ENCODE assay signal across 8 cellular contexts in genomic region chr17:17416400-17417360, GRCh38.
DNase-seq lines count a peak whose midpoint lies in the region; TF ChIP-seq lines count a peak whose summit lies in the region.

No MANE protein-coding gene starts in this region.

- H3K36me3 Mint-ChIP-seq in nephron progenitor cell (ENCODE audit: low read depth), result no peaks in the 10 kb centered on the region

- H3K9ac ChIP-seq in skeletal muscle satellite cell (ENCODE audit: low read depth, low read length) (peak overlapping the region; percentile 76), trophoblast cell (ENCODE audit: low read length) (no peak overlapping the region)

- DNase-seq in activated CD4-positive, alpha-beta T cell treated with anti-CD3 and anti-CD28 coated beads, Interleukin-2, amount 50 U/mL, for 48 hours, result peak; percentile 15 to 25
- DNase-seq in glomerular visceral epithelial cell (ENCODE audit: extremely low spot score) (peak; percentile 14), nephron progenitor cell (no peak), GM20000 (ENCODE audit: low spot score) (no peak), trophoblast cell (no peak)

- H3K27ac Mint-ChIP-seq in nephron progenitor cell, result no peak overlapping the region

- WGBS in trophoblast cell (ENCODE audit: extremely low coverage, insufficient coverage, insufficient read length), result no CpG with 5 or more reads among the region's 16 CpGs

- H3K27me3 Mint-ChIP-seq in nephron progenitor cell (ENCODE audit: low read depth, poor library complexity), result peaks cover 16% of the 10 kb centered on the region

- H3K79me2 ChIP-seq in ACC112 (ENCODE audit: control insufficient read depth, insufficient read depth, low read length, unreplicated experiment), result no peaks in the 10 kb centered on the region
- no peaks in the 10 kb centered on the region for H3K79me2 ChIP-seq in trophoblast cell (ENCODE audit: control insufficient read depth, insufficient read depth, low read length, poor library complexity)

- peak overlapping the region; percentile 19 for H2AFZ ChIP-seq in ACC112 (ENCODE audit: low read length, unreplicated experiment)
- no peak overlapping the region for H2AFZ ChIP-seq in trophoblast cell (ENCODE audit: insufficient read depth, low read length, poor library complexity)

- no peak overlapping the region for H3K4ac ChIP-seq in trophoblast cell (ENCODE audit: low read depth, low read length)

- no peaks in the 10 kb centered on the region for H3K9me3 ChIP-seq in KOPT-K1 (ENCODE audit: insufficient read depth, low read length, poor library complexity, severe bottlenecking)
- no peaks in the 10 kb centered on the region for H3K9me3 ChIP-seq in skeletal muscle satellite cell (replicated peaks; ENCODE audit: low read length)
- peaks cover 4% of the 10 kb centered on the region for H3K9me3 ChIP-seq in trophoblast cell (ENCODE audit: insufficient read depth, low read depth, low read length)

- H3K36me3 ChIP-seq in ACC112 (ENCODE audit: insufficient read depth, low read length) (no peaks in the 10 kb centered on the region), KOPT-K1 (ENCODE audit: insufficient read depth, low read length) (no peaks in the 10 kb centered on the region), skeletal muscle satellite cell (ENCODE audit: insufficient read depth, low read length) (no peaks in the 10 kb centered on the region), trophoblast cell (ENCODE audit: control insufficient read depth in 1 of 2, insufficient read depth in 2 of 2, low read length in 2 of 2) (no peaks in the 10 kb centered on the region)

- H2BK12ac ChIP-seq in trophoblast cell (ENCODE audit: low read length), result no peak overlapping the region

- no peak overlapping the region for H4K91ac ChIP-seq in trophoblast cell (ENCODE audit: low read depth, low read length)

- no peak overlapping the region for H3K14ac ChIP-seq in trophoblast cell (ENCODE audit: low read length)

- no peak overlapping the region for H3K23ac ChIP-seq in trophoblast cell (ENCODE audit: low read length)

- H2BK120ac ChIP-seq in trophoblast cell (ENCODE audit: insufficient read depth, low read length, poor library complexity), result no peak overlapping the region

- H2BK5ac ChIP-seq in trophoblast cell (ENCODE audit: low read depth, low read length, poor library complexity), result no peak overlapping the region

- H3K4me2 ChIP-seq in skeletal muscle satellite cell (ENCODE audit: low read length) (peak overlapping the region; percentile 54), trophoblast cell (ENCODE audit: low read length) (no peak overlapping the region)

- H4K8ac ChIP-seq in trophoblast cell (ENCODE audit: low read depth, low read length), result no peak overlapping the region

- no peak overlapping the region for H3K18ac ChIP-seq in trophoblast cell (ENCODE audit: low read length)

- no peak overlapping the region for H4K12ac ChIP-seq in trophoblast cell (ENCODE audit: low read depth, low read length)

- H3K27me3 ChIP-seq in ACC112 (ENCODE audit: insufficient read depth, low read length) (no peaks in the 10 kb centered on the region), skeletal muscle satellite cell (ENCODE audit: control insufficient read depth, insufficient read depth, low read length) (no peaks in the 10 kb centered on the region), trophoblast cell (ENCODE audit: insufficient read depth, low read length) (no peaks in the 10 kb centered on the region)

- peaks cover 3% of the 10 kb centered on the region for H3K9me3 Mint-ChIP-seq in nephron progenitor cell

- no peaks in the 10 kb centered on the region for H3K79me1 ChIP-seq in trophoblast cell (ENCODE audit: low read length)

- H3K4me1 ChIP-seq in ACC112 (ENCODE audit: control insufficient read depth, insufficient read depth, low read length, unreplicated experiment) (peaks cover 91% of the 10 kb centered on the region), skeletal muscle satellite cell (ENCODE audit: control insufficient read depth, insufficient read depth, low read length) (peaks cover 85% of the 10 kb centered on the region), trophoblast cell (ENCODE audit: control insufficient read depth in 1 of 2, insufficient read depth in 2 of 2, low read length in 2 of 2) (no peaks in the 10 kb centered on the region)

- TF ChIP-seq CTCF in nephron progenitor cell (IDR thresholded peaks at IDR 0.05) (no peak), GM20000 (IDR thresholded peaks at IDR 0.05; ENCODE audit: extremely low read depth, missing control alignments) (no peak)

- H2AK5ac ChIP-seq in trophoblast cell (ENCODE audit: low read length), result no peak overlapping the region

- H3K4me3 ChIP-seq in ACC112 (ENCODE audit: low read depth, low read length), result peak overlapping the region; percentile 8; the same call in 1 of the 2 replicates
- H3K4me3 ChIP-seq in skeletal muscle satellite cell (ENCODE audit: low read length), result peak overlapping the region; percentile 21
- H3K4me3 ChIP-seq in trophoblast cell (ENCODE audit: low read depth, low read length), result no peak overlapping the region

- H3K27ac ChIP-seq in ACC112 (ENCODE audit: low read depth, low read length) (peak overlapping the region; percentile 98), KOPT-K1 (ENCODE audit: low read depth, low read length, poor library complexity, severe bottlenecking) (peak overlapping the region; percentile 1), trophoblast cell (ENCODE audit: low read depth, low read length) (no peak overlapping the region)

- H3K4me1 Mint-ChIP-seq in nephron progenitor cell, result peaks cover 5% of the 10 kb centered on the region

- H3K4me3 Mint-ChIP-seq in nephron progenitor cell, result no peak overlapping the region

Comparison
In these comparisons a context has a peak if more than half of its experiments do, and no peak if none do; other contexts are left out.
1. DNase-seq: peak in activated CD4-positive, alpha-beta T cell treated with anti-CD3 and anti-CD28 coated beads, Interleukin-2, amount 50 U/mL, for 48 hours (2 of 2) and glomerular visceral epithelial cell (single experiment); none in nephron progenitor cell (single experiment), GM20000 (single experiment) and trophoblast cell (0 of 2).